Comparison of ENCODE assay signal across 14 cellular contexts in genomic region chr14:91371990-91372375, GRCh38. TPM values are rescaled to one million over a fixed set of nuclear protein-coding genes. Genes with fewer than 3 reads are reported as not detected.
DNase-seq lines count a peak whose midpoint lies in the region; ATAC-seq and TF ChIP-seq lines count a peak whose summit lies in the region.
"Had no signal": no experiment of that assay in that cellular context is flagged by ENCODE, and none has a peak within 500 bp of the region (broad histone marks: within the 10 kb centered on the region; RNA-seq: fewer than 3 reads in every experiment).

No MANE protein-coding gene starts in this region.

- TF ChIP-seq EP300 in transverse colon (IDR thresholded peaks at IDR 0.05; ENCODE audit: low read depth) = no peak

- peak overlapping the region; percentile 16 for H3K4me3 Mint-ChIP-seq in activated naive CD4-positive, alpha-beta T cell treated with anti-CD3 and anti-CD28 coated beads for 36 hours
- peak overlapping the region; percentile 80 for H3K4me3 Mint-ChIP-seq in T-helper 17 cell

- no peak for ATAC-seq in T-helper 17 cell
- no peak for ATAC-seq in GM21529 (IDR thresholded peaks at IDR 0.05; ENCODE audit: unreplicated experiment)

- DNase-seq in activated naive CD4-positive, alpha-beta T cell treated with anti-CD3 and anti-CD28 coated beads for 36 hours = no peak
- no peak for DNase-seq in activated naive CD4-positive, alpha-beta T cell (lab: John Stamatoyannopoulos, UW)
- DNase-seq in T-helper 17 cell = no peak
- DNase-seq in effector memory CD4-positive, alpha-beta T cell = no peak
- no peak for DNase-seq in transverse colon
- DNase-seq in 8988T = no peak
- no peak for DNase-seq in testis
- DNase-seq: activated CD4-positive, CD25-positive, alpha-beta regulatory T cell treated with anti-CD3 and anti-CD28 coated beads, Interleukin-2, amount 50 U/mL, for 72 hours; cortex of kidney; GOT3 had no signal

- peak overlapping the region; percentile 78 for H3K27ac ChIP-seq in effector memory CD4-positive, alpha-beta T cell (ENCODE audit: insufficient read depth, low read length, poor library complexity, severe bottlenecking)
- peak overlapping the region in 3 of 4 donors; percentile 27 to 51 (median 31) for H3K27ac ChIP-seq in transverse colon
- H3K27ac ChIP-seq in testis = no peak overlapping the region
- H3K27ac ChIP-seq: SJSA1, vagina had no signal

- in situ Hi-C loops in transverse colon (cut with MboI; ENCODE audit: low pct_ligation_motif_present in 1 of 4, low pct_unique_long_range_greater_than_20kb in 1 of 4, low sequenced_read_pairs in 3 of 4) = no loop called here

- H3K27ac Mint-ChIP-seq in activated naive CD4-positive, alpha-beta T cell treated with anti-CD3 and anti-CD28 coated beads for 36 hours = peak overlapping the region; percentile 63
- H3K27ac Mint-ChIP-seq in T-helper 17 cell = peak overlapping the region; percentile 100

- H3K4me1 Mint-ChIP-seq in activated naive CD4-positive, alpha-beta T cell treated with anti-CD3 and anti-CD28 coated beads for 36 hours (ENCODE audit: low read depth) = peaks cover 99% of the 10 kb centered on the region
- peaks cover 82% of the 10 kb centered on the region for H3K4me1 Mint-ChIP-seq in T-helper 17 cell

- H3K4me1 ChIP-seq in effector memory CD4-positive, alpha-beta T cell (ENCODE audit: control insufficient read depth, insufficient read depth, low read length, poor library complexity, severe bottlenecking) = peaks cover 95% of the 10 kb centered on the region
- peaks cover 7 to 55% (median 28%) of the 10 kb centered on the region in 4 donors for H3K4me1 ChIP-seq in transverse colon
- H3K4me1 ChIP-seq in testis = peaks cover 30% of the 10 kb centered on the region
- H3K4me1 ChIP-seq: SJSA1 had no signal

- TF ChIP-seq POLR2A in transverse colon (IDR thresholded peaks at IDR 0.05) (no peak), testis (IDR thresholded peaks at IDR 0.05) (no peak)

- H3K4me3 ChIP-seq in effector memory CD4-positive, alpha-beta T cell (ENCODE audit: insufficient read depth, low read depth, low read length, poor library complexity, severe bottlenecking) = peak overlapping the region; percentile 23
- H3K4me3 ChIP-seq in transverse colon (no peak overlapping the region), testis (no peak overlapping the region)
- H3K4me3 ChIP-seq: lung, SJSA1 had no signal

- 100% methylated on average over 2 of the region's 4 CpGs; no CpG with 5 or more reads in 1 of the 2 donors for WGBS in transverse colon (ENCODE audit: low coverage in 1 of 2), 2 donors
- WGBS in testis, 2 donors = 89% methylated on average over 4 of the region's 4 CpGs; no CpG with 5 or more reads in 1 of the 2 donors

- no peaks in the 10 kb centered on the region for H3K27me3 Mint-ChIP-seq in activated naive CD4-positive, alpha-beta T cell treated with anti-CD3 and anti-CD28 coated beads for 36 hours (ENCODE audit: low read depth)
- no peaks in the 10 kb centered on the region for H3K27me3 Mint-ChIP-seq in T-helper 17 cell

- no peaks in the 10 kb centered on the region for H3K27me3 ChIP-seq in effector memory CD4-positive, alpha-beta T cell (replicated peaks; ENCODE audit: control insufficient read depth, insufficient read depth, low read length, poor library complexity, severe bottlenecking)
- H3K27me3 ChIP-seq in transverse colon (no peaks in the 10 kb centered on the region), testis (no peaks in the 10 kb centered on the region)
- H3K27me3 ChIP-seq: SJSA1, vagina had no signal

- CTCF ChIA-PET in activated naive CD4-positive, alpha-beta T cell treated with anti-CD3 and anti-CD28 coated beads for 36 hours (lab: Charles Lee) = interaction anchor here (0.7 to 8.3 kb wide), 6 partner anchors 10 to 49 kb away, joined by 3 to 47 read pairs (median 4); no protein-coding TSS in a partner anchor

- intact Hi-C loops in activated naive CD4-positive, alpha-beta T cell treated with anti-CD3 and anti-CD28 coated beads for 36 hours (cut with micrococcal nuclease) = loop anchor here (2.0 to 5.0 kb wide), 3 partner anchors 17 to 145 kb away; no protein-coding TSS in a partner anchor
- intact Hi-C loops in transverse colon (cut with DNase I; ENCODE audit: low total_unique reads) = no loop called here
- intact Hi-C loops in testis (cut with DNase I; ENCODE audit: low total_unique reads) = no loop called here

- H3K36me3 ChIP-seq in effector memory CD4-positive, alpha-beta T cell (ENCODE audit: control insufficient read depth, insufficient read depth, low read length) = no peaks in the 10 kb centered on the region
- H3K36me3 ChIP-seq in transverse colon (no peaks in the 10 kb centered on the region), testis (ENCODE audit: low read depth, missing control alignments) (no peaks in the 10 kb centered on the region)
- H3K36me3 ChIP-seq: SJSA1, vagina had no signal

- TF ChIP-seq CTCF in transverse colon (IDR thresholded peaks at IDR 0.05) (no peak), testis (IDR thresholded peaks at IDR 0.05) (no peak)

- H3K9me3 Mint-ChIP-seq in activated naive CD4-positive, alpha-beta T cell treated with anti-CD3 and anti-CD28 coated beads for 36 hours = no peaks in the 10 kb centered on the region

- H3K9me3 ChIP-seq in T-helper 17 cell (ENCODE audit: control insufficient read depth, low read length, poor library complexity, severe bottlenecking) (no peaks in the 10 kb centered on the region), transverse colon (no peaks in the 10 kb centered on the region), testis (no peaks in the 10 kb centered on the region)
- no peaks in the 10 kb centered on the region for H3K9me3 ChIP-seq in effector memory CD4-positive, alpha-beta T cell (ENCODE audit: control insufficient read depth, low read length)
- H3K9me3 ChIP-seq: SJSA1, vagina had no signal

- peaks cover 3% of the 10 kb centered on the region for H3K36me3 Mint-ChIP-seq in activated naive CD4-positive, alpha-beta T cell treated with anti-CD3 and anti-CD28 coated beads for 36 hours (ENCODE audit: low read depth)
- no peaks in the 10 kb centered on the region for H3K36me3 Mint-ChIP-seq in T-helper 17 cell (ENCODE audit: low read depth)

RNA-seq across cellular contexts. Expression of gene CCDC88C, which starts 45.6 kb away (rescaled TPM):
- total RNA-seq in activated naive CD4-positive, alpha-beta T cell treated with anti-CD3 and anti-CD28 coated beads for 36 hours = 10 to 100 TPM; 76.0 to 83.3 TPM
- 100 to 1,000 TPM; 333 to 339 TPM for total RNA-seq in T-helper 17 cell
- 100 to 1,000 TPM in 1 of 4 donors, 10 to 100 TPM in 3; 29.5 to 171 (median 60.3) TPM for total RNA-seq in transverse colon
- total RNA-seq in testis = 10 to 100 TPM; 47.4 to 51.3 TPM
- 36.5 TPM for polyA plus RNA-seq in testis (ENCODE audit: insufficient read depth, low read depth, low replicate concordance)
- total RNA-seq: SJSA1 had no signal

Comparison
In these comparisons a context has a peak if more than half of its experiments do, and no peak if none do; other contexts are left out.
1. H3K27ac ChIP-seq: peak in effector memory CD4-positive, alpha-beta T cell (single experiment) and transverse colon (3 of 4); none in testis (0 of 2).